In the genomic region with DNA sequence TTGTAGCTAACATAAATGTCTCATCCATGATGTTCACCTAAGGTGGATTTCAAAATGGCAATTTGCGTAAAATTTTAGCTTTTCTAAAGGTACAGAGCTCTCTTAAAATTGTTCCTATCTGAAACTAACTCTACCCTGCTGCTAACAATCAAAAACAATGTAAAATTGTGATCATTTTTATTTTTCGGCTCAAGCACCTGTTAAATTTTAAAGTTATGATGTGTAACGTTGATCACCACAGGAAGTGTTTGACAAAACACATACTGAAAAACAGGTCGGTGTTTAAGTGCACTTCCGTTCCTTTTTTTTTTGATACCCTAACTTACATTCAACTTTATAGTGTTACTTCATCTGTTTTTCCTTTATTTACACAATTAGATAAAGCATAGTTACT, we compare ENCODE assay signal across 13 cellular contexts. TPM values are rescaled to one million over a fixed set of nuclear protein-coding genes. Genes with fewer than 3 reads are reported as not detected.
A peak's percentile ranks its signal among the peaks of the same experiment; 100 is the strongest.
DNase-seq lines count a peak whose midpoint lies in the region; ATAC-seq and TF ChIP-seq lines count a peak whose summit lies in the region.
"Had no signal": no experiment of that assay in that cellular context is flagged by ENCODE, and none has a peak within 500 bp of the region (broad histone marks: within the 10 kb centered on the region; RNA-seq: fewer than 3 reads in every experiment).

No MANE protein-coding gene starts in this region.

- peak overlapping the region; percentile 96 for H3K27ac Mint-ChIP-seq in activated CD4-positive, alpha-beta memory T cell treated with anti-CD3 and anti-CD28 coated beads, Interleukin-2, amount 10 ng/mL, durations not matched to agents 7 days and 5 days
- H3K27ac Mint-ChIP-seq in naive B cell: peak overlapping the region; percentile 74 to 97 (median 92)
- no peak overlapping the region for H3K27ac Mint-ChIP-seq in WTC11

- H3K27me3 Mint-ChIP-seq in activated CD4-positive, alpha-beta memory T cell treated with anti-CD3 and anti-CD28 coated beads, Interleukin-2, amount 10 ng/mL, durations not matched to agents 7 days and 5 days: no peaks in the 10 kb centered on the region
- H3K27me3 Mint-ChIP-seq in naive B cell (no peaks in the 10 kb centered on the region), WTC11 (ENCODE audit: low read depth) (peaks cover 8% of the 10 kb centered on the region; the same call in 1 of the 2 replicates)

- ATAC-seq in activated CD4-positive, CD25-positive, alpha-beta regulatory T cell treated with anti-CD3 and anti-CD28 coated beads, Interleukin-2, amount 50 U/mL, for 24 hours: peak; percentile 39 to 52
- peak; percentile 43 for ATAC-seq in HG02938 (IDR thresholded peaks at IDR 0.05; ENCODE audit: unreplicated experiment)
- peak; percentile 54 to 62 for ATAC-seq in naive B cell (ENCODE audit: low read depth in 2 of 2)
- ATAC-seq in WTC11: no peak

- POLR2A ChIA-PET in activated CD4-positive, alpha-beta memory T cell treated with anti-CD3 and anti-CD28 coated beads, Interleukin-2, amount 10 ng/mL, durations not matched to agents 7 days and 5 days (lab: Charles Lee): interaction anchor here (0.8 to 1.5 kb wide), 14 partner anchors 8 to 358 kb away, joined by 3 to 16 read pairs (median 4); no protein-coding TSS in a partner anchor
- POLR2A ChIA-PET in WTC11 (lab: Charles Lee): no interaction called here

- CTCF ChIA-PET in activated CD4-positive, alpha-beta memory T cell treated with anti-CD3 and anti-CD28 coated beads, Interleukin-2, amount 10 ng/mL, durations not matched to agents 7 days and 5 days (lab: Charles Lee): interaction anchor here (0.7 to 1.0 kb wide), 4 partner anchors 8 to 16 kb away, joined by 3 read pairs; no protein-coding TSS in a partner anchor
- CTCF ChIA-PET in WTC11 (lab: Charles Lee): no interaction called here

- H3K4me3 Mint-ChIP-seq in activated CD4-positive, alpha-beta memory T cell treated with anti-CD3 and anti-CD28 coated beads, Interleukin-2, amount 10 ng/mL, durations not matched to agents 7 days and 5 days: peak overlapping the region; percentile 43
- H3K4me3 Mint-ChIP-seq in naive B cell: peak overlapping the region; percentile 7 to 78 (median 68)
- no peak overlapping the region for H3K4me3 Mint-ChIP-seq in WTC11

- TF ChIP-seq CTCF in WTC11 (IDR thresholded peaks at IDR 0.05): no peak

- in situ Hi-C loops in ACHN (cut with HindIII; ENCODE audit: low pct_ligation_motif_present, low pct_unique_long_range_greater_than_20kb, low sequenced_read_pairs): no loop called here

- no peaks in the 10 kb centered on the region for H3K9me3 Mint-ChIP-seq in activated CD4-positive, alpha-beta memory T cell treated with anti-CD3 and anti-CD28 coated beads, Interleukin-2, amount 10 ng/mL, durations not matched to agents 7 days and 5 days
- H3K9me3 Mint-ChIP-seq in naive B cell: peaks cover 7 to 26% (median 8%) of the 10 kb centered on the region in 7 donors
- H3K9me3 Mint-ChIP-seq in WTC11: no peaks in the 10 kb centered on the region

- H3K36me3 Mint-ChIP-seq in activated CD4-positive, alpha-beta memory T cell treated with anti-CD3 and anti-CD28 coated beads, Interleukin-2, amount 10 ng/mL, durations not matched to agents 7 days and 5 days (ENCODE audit: low read depth): peaks cover 10% of the 10 kb centered on the region
- peaks cover 6 to 17% of the 10 kb centered on the region in 2 donors for H3K36me3 Mint-ChIP-seq in naive B cell
- no peaks in the 10 kb centered on the region for H3K36me3 Mint-ChIP-seq in WTC11

- no peak for DNase-seq in activated CD4-positive, CD25-positive, alpha-beta regulatory T cell treated with anti-CD3 and anti-CD28 coated beads, Interleukin-2, amount 50 U/mL, for 72 hours
- no peak for DNase-seq in activated CD4-positive, alpha-beta memory T cell treated with anti-CD3 and anti-CD28 coated beads, Interleukin-2, amount 10 ng/mL, durations not matched to agents 7 days and 5 days
- no peak for DNase-seq in naive B cell
- no peak for DNase-seq in NCI-H1436 (lab: John Stamatoyannopoulos, UW)
- no peak for DNase-seq in WTC11 (ENCODE audit: low spot score)
- DNase-seq in ACHN: no peak
- DNase-seq: IMR-90; NCI-H1092 treated with DMSO at 0.1 percent for 48 hours; NCI-H226; stimulated activated CD4-positive, alpha-beta T cell treated with anti-CD3 and anti-CD28 coated beads, Interleukin-1b, Interleukin-23, amount 100 ng/mL, for 48 hours; transverse colon had no signal

- peaks cover 80% of the 10 kb centered on the region for H3K4me1 Mint-ChIP-seq in activated CD4-positive, alpha-beta memory T cell treated with anti-CD3 and anti-CD28 coated beads, Interleukin-2, amount 10 ng/mL, durations not matched to agents 7 days and 5 days
- H3K4me1 Mint-ChIP-seq in naive B cell: peaks cover 76 to 82% (median 76%) of the 10 kb centered on the region in 3 donors
- H3K4me1 Mint-ChIP-seq in WTC11: peaks cover 18% of the 10 kb centered on the region

TF ChIP-seq in WTC11, 78 proteins besides CTCF, POLR2A, EP300 and RAD21:
- TF ChIP-seq ZNF396 (CRISPR knock-in tag; IDR thresholded peaks at IDR 0.05; ENCODE audit: borderline replicate concordance) (no peak), TCF7 (CRISPR knock-in tag; IDR thresholded peaks at IDR 0.05; ENCODE audit: low read depth) (no peak), IRF1 (CRISPR knock-in tag; IDR thresholded peaks at IDR 0.05) (no peak), CBFB (CRISPR knock-in tag; IDR thresholded peaks at IDR 0.05; ENCODE audit: low read depth) (no peak), ESRRA (CRISPR knock-in tag; IDR thresholded peaks at IDR 0.05; ENCODE audit: borderline replicate concordance) (no peak), PRRX2 (CRISPR knock-in tag; IDR thresholded peaks at IDR 0.05) (no peak), ETV6 (CRISPR knock-in tag; IDR thresholded peaks at IDR 0.05) (no peak), ZNF317 (CRISPR knock-in tag; IDR thresholded peaks at IDR 0.05; ENCODE audit: borderline replicate concordance, low read depth) (no peak)
- TF ChIP-seq, protein P1, sequence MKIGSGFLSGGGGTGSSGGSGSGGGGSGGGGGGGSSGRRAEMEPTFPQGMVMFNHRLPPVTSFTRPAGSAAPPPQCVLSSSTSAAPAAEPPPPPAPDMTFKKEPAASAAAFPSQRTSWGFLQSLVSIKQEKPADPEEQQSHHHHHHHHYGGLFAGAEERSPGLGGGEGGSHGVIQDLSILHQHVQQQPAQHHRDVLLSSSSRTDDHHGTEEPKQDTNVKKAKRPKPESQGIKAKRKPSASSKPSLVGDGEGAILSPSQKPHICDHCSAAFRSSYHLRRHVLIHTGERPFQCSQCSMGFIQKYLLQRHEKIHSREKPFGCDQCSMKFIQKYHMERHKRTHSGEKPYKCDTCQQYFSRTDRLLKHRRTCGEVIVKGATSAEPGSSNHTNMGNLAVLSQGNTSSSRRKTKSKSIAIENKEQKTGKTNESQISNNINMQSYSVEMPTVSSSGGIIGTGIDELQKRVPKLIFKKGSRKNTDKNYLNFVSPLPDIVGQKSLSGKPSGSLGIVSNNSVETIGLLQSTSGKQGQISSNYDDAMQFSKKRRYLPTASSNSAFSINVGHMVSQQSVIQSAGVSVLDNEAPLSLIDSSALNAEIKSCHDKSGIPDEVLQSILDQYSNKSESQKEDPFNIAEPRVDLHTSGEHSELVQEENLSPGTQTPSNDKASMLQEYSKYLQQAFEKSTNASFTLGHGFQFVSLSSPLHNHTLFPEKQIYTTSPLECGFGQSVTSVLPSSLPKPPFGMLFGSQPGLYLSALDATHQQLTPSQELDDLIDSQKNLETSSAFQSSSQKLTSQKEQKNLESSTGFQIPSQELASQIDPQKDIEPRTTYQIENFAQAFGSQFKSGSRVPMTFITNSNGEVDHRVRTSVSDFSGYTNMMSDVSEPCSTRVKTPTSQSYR (CRISPR knock-in tag; IDR thresholded peaks at IDR 0.05): no peak
- TF ChIP-seq, protein P2, sequence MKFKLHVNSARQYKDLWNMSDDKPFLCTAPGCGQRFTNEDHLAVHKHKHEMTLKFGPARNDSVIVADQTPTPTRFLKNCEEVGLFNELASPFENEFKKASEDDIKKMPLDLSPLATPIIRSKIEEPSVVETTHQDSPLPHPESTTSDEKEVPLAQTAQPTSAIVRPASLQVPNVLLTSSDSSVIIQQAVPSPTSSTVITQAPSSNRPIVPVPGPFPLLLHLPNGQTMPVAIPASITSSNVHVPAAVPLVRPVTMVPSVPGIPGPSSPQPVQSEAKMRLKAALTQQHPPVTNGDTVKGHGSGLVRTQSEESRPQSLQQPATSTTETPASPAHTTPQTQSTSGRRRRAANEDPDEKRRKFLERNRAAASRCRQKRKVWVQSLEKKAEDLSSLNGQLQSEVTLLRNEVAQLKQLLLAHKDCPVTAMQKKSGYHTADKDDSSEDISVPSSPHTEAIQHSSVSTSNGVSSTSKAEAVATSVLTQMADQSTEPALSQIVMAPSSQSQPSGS (CRISPR knock-in tag; IDR thresholded peaks at IDR 0.05; ENCODE audit: borderline replicate concordance, low read depth): no peak
- TF ChIP-seq, protein P3, sequence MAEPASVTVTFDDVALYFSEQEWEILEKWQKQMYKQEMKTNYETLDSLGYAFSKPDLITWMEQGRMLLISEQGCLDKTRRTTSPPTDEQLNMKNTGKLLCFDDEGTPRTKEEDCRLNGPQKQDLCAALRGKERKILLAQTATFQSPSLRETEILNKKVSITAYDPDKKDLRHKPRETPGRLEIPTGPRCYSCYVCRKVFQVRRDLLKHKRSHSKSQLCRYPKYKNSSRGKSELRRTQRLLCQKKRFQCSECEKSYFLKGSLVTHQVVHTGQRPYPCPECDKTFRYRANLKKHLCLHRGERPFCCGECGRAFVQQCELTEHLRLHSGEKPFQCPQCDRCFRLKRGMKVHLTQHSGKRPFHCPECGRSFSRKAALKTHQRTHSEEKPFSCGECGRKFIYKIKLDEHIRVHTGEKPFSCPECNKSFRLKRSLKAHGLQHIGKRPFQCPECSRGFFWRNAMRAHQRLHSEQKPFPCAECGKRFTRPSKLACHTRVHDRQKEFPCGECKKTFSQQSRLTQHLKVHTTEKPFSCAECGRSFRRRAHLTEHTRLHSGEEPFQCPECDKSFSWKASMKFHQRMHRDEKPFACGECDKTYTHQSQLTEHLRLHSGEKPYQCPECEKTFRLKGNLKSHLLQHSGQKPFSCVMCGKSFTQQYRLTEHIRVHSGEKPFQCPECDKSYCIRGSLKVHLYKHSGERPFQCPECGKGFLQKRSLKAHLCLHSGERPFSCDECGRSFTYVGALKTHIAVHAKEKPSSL (CRISPR knock-in tag; conservative IDR thresholded peaks at IDR 0.05): no peak

RNA-seq across cellular contexts. Expression of gene NCK2, which starts 6.1 kb away (rescaled TPM):
- total RNA-seq in activated CD4-positive, alpha-beta memory T cell treated with anti-CD3 and anti-CD28 coated beads, Interleukin-2, amount 10 ng/mL, durations not matched to agents 7 days and 5 days: 10 to 100 TPM; 70.8 to 75.9 TPM
- 100 to 1,000 TPM in 1 of 6 donors, 10 to 100 TPM in 5; 70.7 to 108 (median 76.7) TPM for polyA plus RNA-seq in naive B cell (ENCODE audit: low read depth in 6 of 6)
- total RNA-seq in WTC11 (2021): 63.7 to 75.4 TPM (median 65.1 TPM) in 3 replicates
